In genomic region chr6:134434019-134434949, GRCh38 we compare ENCODE assay signal across 13 cellular contexts.
"Had no signal": no experiment of that assay in that cellular context is flagged by ENCODE, and none has a peak within 500 bp of the region (broad histone marks: within the 10 kb centered on the region; RNA-seq: fewer than 3 reads in every experiment).

No MANE protein-coding gene starts in this region.

- DNase-seq: activated B cell treated with CpG ODN at 0.5 μM for 24 hours; activated CD4-positive, alpha-beta T cell treated with anti-CD3 and anti-CD28 coated beads, Interleukin-2, amount 10 ng/mL, durations not matched to agents 7 days and 5 days; activated gamma-delta T cell treated with Interleukin-2 at 50 U/mL for 16 hours; activated T-cell treated with anti-CD3 and anti-CD28 coated beads, Interleukin-2, amount 50 U/mL, for 48 hours; islet precursor cell; midbrain; stimulated activated CD4-positive, alpha-beta T cell treated with anti-CD3 and anti-CD28 coated beads, Interleukin-1b, Interleukin-23, amount 100 ng/mL, for 48 hours had no signal

- FAIRE-seq: colon, endometrium, TTC549 had no signal

- H3K4me3 ChIP-seq: hepatocyte, lung had no signal

- H3K9me3 Mint-ChIP-seq: activated B cell treated with CpG ODN at 0.5 μM for 24 hours; activated CD4-positive, alpha-beta T cell treated with anti-CD3 and anti-CD28 coated beads, Interleukin-2, amount 10 ng/mL, durations not matched to agents 7 days and 5 days had no signal

- H3K27ac ChIP-seq: hepatocyte, parathyroid adenoma had no signal

- H3K27me3 ChIP-seq: hepatocyte had no signal

- H3K27me3 Mint-ChIP-seq: activated B cell treated with CpG ODN at 0.5 μM for 24 hours had no signal

- H3K4me1 ChIP-seq: parathyroid adenoma had no signal

- H3K79me2 ChIP-seq: hepatocyte, parathyroid adenoma had no signal

- H3K27ac Mint-ChIP-seq: activated B cell treated with CpG ODN at 0.5 μM for 24 hours; activated CD4-positive, alpha-beta T cell treated with anti-CD3 and anti-CD28 coated beads, Interleukin-2, amount 10 ng/mL, durations not matched to agents 7 days and 5 days had no signal

- H3K4me2 ChIP-seq: hepatocyte had no signal

- H3K9ac ChIP-seq: parathyroid adenoma had no signal

- H2AFZ ChIP-seq: hepatocyte, parathyroid adenoma had no signal

- H3K4me3 Mint-ChIP-seq: activated B cell treated with CpG ODN at 0.5 μM for 24 hours; activated CD4-positive, alpha-beta T cell treated with anti-CD3 and anti-CD28 coated beads, Interleukin-2, amount 10 ng/mL, durations not matched to agents 7 days and 5 days had no signal
